1 cellular context compared by ENCODE assay signal in the genomic region with DNA sequence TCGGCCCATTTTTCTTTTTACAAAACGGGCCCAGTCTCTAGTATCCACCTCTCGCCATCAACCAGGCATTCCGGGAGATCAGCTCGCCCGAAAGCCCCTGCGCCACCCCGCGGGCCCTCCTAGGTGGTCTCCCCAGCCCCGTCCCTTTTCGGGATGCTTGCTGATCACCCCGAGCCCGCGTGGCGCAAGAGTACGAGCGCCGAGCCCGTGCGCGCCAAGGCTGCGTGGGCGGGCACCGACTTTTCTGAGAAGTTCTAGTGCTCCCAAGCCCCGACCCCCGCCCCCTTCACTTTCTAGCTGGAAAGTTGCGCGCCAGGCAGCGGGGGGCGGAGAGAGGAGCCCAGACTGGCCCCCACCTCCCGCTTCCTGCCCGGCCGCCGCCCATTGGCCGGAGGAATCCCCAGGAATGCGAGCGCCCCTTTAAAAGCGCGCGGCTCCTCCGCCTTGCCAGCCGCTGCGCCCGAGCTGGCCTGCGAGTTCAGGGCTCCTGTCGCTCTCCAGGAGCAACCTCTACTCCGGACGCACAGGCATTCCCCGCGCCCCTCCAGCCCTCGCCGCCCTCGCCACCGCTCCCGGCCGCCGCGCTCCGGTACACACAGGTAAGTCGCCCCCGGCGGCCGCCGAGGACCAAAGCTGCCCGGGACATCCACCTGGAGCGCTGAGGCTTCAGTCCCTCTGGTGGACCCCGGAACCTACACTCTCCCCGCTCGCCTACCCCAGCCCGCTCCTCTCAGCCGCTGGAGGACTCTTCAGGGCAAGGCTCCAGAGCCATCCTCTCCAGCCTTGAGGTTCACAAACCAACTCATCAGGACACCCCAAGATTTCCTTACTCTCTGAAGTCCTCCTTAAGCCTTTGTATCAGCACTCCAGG.
TF ChIP-seq lines count a peak whose summit lies in the region.

Gene THBS1 (plus strand): TSS at position 450 of the 871 bp plus-strand sequence. CDS start 779 bp downstream, outside the sequence.

TF ChIP-seq in IMR-90, 13 proteins besides CTCF, POLR2A, EP300 and RAD21 (continued from another document):
- TF ChIP-seq MXI1 (IDR thresholded peaks at IDR 0.05; ENCODE audit: borderline replicate concordance, low read depth, low read length) (peak; percentile 31; the same call in 1 of the 2 replicates), MAZ (IDR thresholded peaks at IDR 0.05; ENCODE audit: borderline replicate concordance, low read depth, low read length) (peak; percentile 99)
